Comparison of ENCODE assay signal across 10 cellular contexts in the genomic region with DNA sequence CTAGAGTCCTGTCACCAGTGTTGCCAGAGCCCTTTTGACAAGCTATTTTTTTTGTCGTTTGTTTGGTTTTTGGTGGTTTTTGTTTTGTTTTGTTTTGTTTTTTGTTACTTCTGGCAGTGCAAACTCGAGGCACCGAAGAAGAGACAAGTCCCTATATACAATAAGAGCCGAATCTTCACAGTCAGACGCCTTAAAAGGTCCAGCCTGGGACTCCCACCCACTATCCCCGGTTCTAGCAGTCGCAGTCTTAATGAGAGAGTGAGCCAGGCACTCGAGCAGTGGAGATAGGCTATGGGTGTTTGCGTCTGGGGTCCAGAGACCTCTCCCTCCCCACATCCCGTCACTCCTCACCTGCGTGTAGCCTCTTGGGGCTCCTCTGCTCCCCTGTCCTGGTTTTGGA. TPM values are rescaled to one million over a fixed set of nuclear protein-coding genes. Genes with fewer than 3 reads are reported as not detected.
DNase-seq lines count a peak whose midpoint lies in the region; ATAC-seq and TF ChIP-seq lines count a peak whose summit lies in the region.
"Had no signal": no experiment of that assay in that cellular context is flagged by ENCODE, and none has a peak within 500 bp of the region (broad histone marks: within the 10 kb centered on the region; RNA-seq: fewer than 3 reads in every experiment).

No MANE protein-coding gene starts in this region.

- no peak for DNase-seq in GM23248
- no peak for DNase-seq in activated T-cell treated with anti-CD3 and anti-CD28 coated beads, Interleukin-2, amount 50 U/mL, for 72 hours
- DNase-seq in ovary: no peak
- DNase-seq in posterior cingulate gyrus: no peak
- no peak for DNase-seq in NK-92 (lab: John Stamatoyannopoulos, UW; ENCODE audit: unreplicated experiment)
- DNase-seq in superior temporal gyrus (ENCODE audit: extremely low spot score): no peak
- DNase-seq: NCI-H2081 treated with DMSO at 0.1 percent for 48 hours, tibial artery had no signal

- peak overlapping the region; percentile 96 for H2AFZ ChIP-seq in GM23248

- no peaks in the 10 kb centered on the region for H3K79me2 ChIP-seq in GM23248 (ENCODE audit: insufficient read depth)

- peaks cover 1 to 6% of the 10 kb centered on the region in 2 donors for H3K36me3 Mint-ChIP-seq in activated T-cell treated with anti-CD3 and anti-CD28 coated beads, Interleukin-2, amount 50 U/mL, for 72 hours (ENCODE audit: insufficient read depth in 2 of 2)

- 16 to 19% methylated on average over 11 of the region's 11 CpGs for WGBS in GM23248 (ENCODE audit: low coverage in 1 of 2, low lambda C conversion rate in 2 of 2, missing lambda C conversion rate in 2 of 2), 2 experiments
- 12 to 13% (median 12%) methylated on average over 11 of the region's 11 CpGs for WGBS in ovary, 3 donors

- ATAC-seq in activated T-cell treated with anti-CD3 and anti-CD28 coated beads, Interleukin-2, amount 50 U/mL, for 72 hours (replicated peaks in 1 of 2): no peak

- no peak for TF ChIP-seq EP300 in ovary (IDR thresholded peaks at IDR 0.05)

- no peak overlapping the region for H3K9ac ChIP-seq in GM23248

- H3K4me2 ChIP-seq in GM23248 (ENCODE audit: unreplicated experiment): peak overlapping the region; percentile 77

- H3K9me3 Mint-ChIP-seq in activated T-cell treated with anti-CD3 and anti-CD28 coated beads, Interleukin-2, amount 50 U/mL, for 72 hours: no peaks in the 10 kb centered on the region

- H3K9me3 ChIP-seq in GM23248 (ENCODE audit: low read depth): no peaks in the 10 kb centered on the region
- peaks cover 0 to 8% of the 10 kb centered on the region in 2 donors for H3K9me3 ChIP-seq in ovary
- H3K9me3 ChIP-seq: tibial artery had no signal

- peaks cover 11% of the 10 kb centered on the region; the same call in 1 of the 2 replicates for H3F3A ChIP-seq in GM23248 (ENCODE audit: insufficient read depth)

- H3K27me3 Mint-ChIP-seq in activated T-cell treated with anti-CD3 and anti-CD28 coated beads, Interleukin-2, amount 50 U/mL, for 72 hours (ENCODE audit: low read depth): peaks cover 65% of the 10 kb centered on the region

- H3K36me3 ChIP-seq in GM23248 (ENCODE audit: low read depth) (no peaks in the 10 kb centered on the region), ovary (no peaks in the 10 kb centered on the region)
- H3K36me3 ChIP-seq: tibial artery had no signal

- peak overlapping the region; percentile 92 to 99 for H3K4me3 Mint-ChIP-seq in activated T-cell treated with anti-CD3 and anti-CD28 coated beads, Interleukin-2, amount 50 U/mL, for 72 hours

- no peak for TF ChIP-seq CTCF in 22Rv1 (IDR thresholded peaks at IDR 0.05)
- no peak for TF ChIP-seq CTCF in ovary (IDR thresholded peaks at IDR 0.05)

- H3K4me1 Mint-ChIP-seq in activated T-cell treated with anti-CD3 and anti-CD28 coated beads, Interleukin-2, amount 50 U/mL, for 72 hours (ENCODE audit: low read depth): peaks cover 55% of the 10 kb centered on the region

- H3K27ac Mint-ChIP-seq in activated T-cell treated with anti-CD3 and anti-CD28 coated beads, Interleukin-2, amount 50 U/mL, for 72 hours: peak overlapping the region; percentile 95

- no peaks in the 10 kb centered on the region for H3K4me1 ChIP-seq in GM23248 (ENCODE audit: insufficient read depth)
- peaks cover 1% of the 10 kb centered on the region for H3K4me1 ChIP-seq in ovary (ENCODE audit: insufficient read depth)

- TF ChIP-seq POLR2A in ovary (IDR thresholded peaks at IDR 0.05): no peak

- in situ Hi-C loops in GM23248 (cut with MboI): no loop called here

- intact Hi-C loops in ovary (cut with DNase I): no loop called here
- intact Hi-C loops in posterior cingulate gyrus (cut with DNase I): no loop called here

- H3K27me3 ChIP-seq in GM23248 (replicated peaks; ENCODE audit: insufficient read depth) (no peaks in the 10 kb centered on the region), ovary (no peaks in the 10 kb centered on the region)

- peak overlapping the region; percentile 79 for H3K4me3 ChIP-seq in GM23248
- H3K4me3 ChIP-seq in iPS-11a (ENCODE audit: low read depth, low read length): peak overlapping the region; percentile 92
- no peak overlapping the region for H3K4me3 ChIP-seq in ovary

- H3K27ac ChIP-seq in 22Rv1 (peak overlapping the region; percentile 86), GM23248 (no peak overlapping the region), ovary (no peak overlapping the region)
- H3K27ac ChIP-seq: tibial artery had no signal

- no peaks in the 10 kb centered on the region for H4K20me1 ChIP-seq in GM23248 (ENCODE audit: insufficient read depth)

- no peaks in the 10 kb centered on the region for H3K9me2 ChIP-seq in GM23248 (ENCODE audit: insufficient read depth)

RNA-seq across cellular contexts. Expression of a gene that starts 1.9 kb away (rescaled TPM):
- 5.3 TPM in 1 of 2 replicates, not detected in the other for total RNA-seq in GM23248 (2014; rRNA removed; shearing (Covaris generic))
- not detected in 2 replicates for polyA plus RNA-seq in GM23248 (2016; fragmentation: Nextera tagmentation; extraction: Ambion mirVana)
- total RNA-seq in activated T-cell treated with anti-CD3 and anti-CD28 coated beads, Interleukin-2, amount 50 U/mL, for 72 hours: under 1 TPM in 1 of 2 donors, not detected in 1; 0.35 TPM
- total RNA-seq in ovary: not detected
- not detected for polyA plus RNA-seq in ovary

RNA-seq across cellular contexts. Expression of a gene that starts 45.1 kb away (rescaled TPM):
- 6.2 and 10.3 TPM in 2 replicates for total RNA-seq in GM23248 (2014; rRNA removed; shearing (Covaris generic))
- polyA plus RNA-seq in GM23248 (2016; fragmentation: Nextera tagmentation; extraction: Ambion mirVana) (7.0 and 7.8 TPM in 2 replicates), ovary (1 to 10 TPM; 4.8 to 8.3 TPM)
- total RNA-seq in activated T-cell treated with anti-CD3 and anti-CD28 coated beads, Interleukin-2, amount 50 U/mL, for 72 hours: 10 to 100 TPM; 14.8 to 15.5 TPM
- total RNA-seq in ovary: 1 to 10 TPM; 7.3 to 9.2 (median 7.5) TPM

RNA-seq across cellular contexts. Expression of a gene that starts 55.0 kb away (rescaled TPM):
- total RNA-seq in GM23248 (2014; rRNA removed; shearing (Covaris generic)): 7.3 and 7.7 TPM in 2 replicates
- polyA plus RNA-seq in GM23248 (2016; fragmentation: Nextera tagmentation; extraction: Ambion mirVana): 5.3 and 5.4 TPM in 2 replicates
- 10 to 100 TPM; 12.2 to 16.3 TPM for total RNA-seq in activated T-cell treated with anti-CD3 and anti-CD28 coated beads, Interleukin-2, amount 50 U/mL, for 72 hours
- 10 to 100 TPM in 5 of 7 donors, 1 to 10 TPM in 2; 4.7 to 18.9 (median 12.2) TPM for total RNA-seq in ovary
- polyA plus RNA-seq in ovary: 10 to 100 TPM in 1 of 2 donors, under 1 TPM in 1; 0.95 to 10.7 TPM
